ENCODE assay signal across 12 cellular contexts in genomic region chr12:93363854-93364297, GRCh38. TPM values are rescaled to one million over a fixed set of nuclear protein-coding genes. Genes with fewer than 3 reads are reported as not detected.
A peak's percentile ranks its signal among the peaks of the same experiment; 100 is the strongest.
DNase-seq lines count a peak whose midpoint lies in the region; ATAC-seq and TF ChIP-seq lines count a peak whose summit lies in the region.
"Had no signal": no experiment of that assay in that cellular context is flagged by ENCODE, and none has a peak within 500 bp of the region (broad histone marks: within the 10 kb centered on the region; RNA-seq: fewer than 3 reads in every experiment).

No MANE protein-coding gene starts in this region.

- no peaks in the 10 kb centered on the region for H3K27me3 ChIP-seq in psoas muscle (ENCODE audit: insufficient read depth in 3 of 3, low read length in 2 of 3)
- H3K27me3 ChIP-seq: foreskin keratinocyte had no signal

- intact Hi-C loops in activated CD4-positive, alpha-beta T cell treated with anti-CD3 and anti-CD28 coated beads for 36 hours (cut with DNase I, micrococcal nuclease): no loop called here
- intact Hi-C loops in psoas muscle (cut with DNase I): no loop called here

- peak; percentile 49 for ATAC-seq in activated CD4-positive, alpha-beta T cell treated with anti-CD3 and anti-CD28 coated beads for 36 hours
- peak; percentile 56 for ATAC-seq in HG02885 (IDR thresholded peaks at IDR 0.05; ENCODE audit: poor library complexity, unreplicated experiment)
- ATAC-seq in psoas muscle: no peak
- ATAC-seq in SK-N-SH treated with all-trans-retinoic acid at 6 μM for 48 hours: no peak
- ATAC-seq: foreskin keratinocyte had no signal

- no peaks in the 10 kb centered on the region for H3K36me3 Mint-ChIP-seq in activated CD4-positive, alpha-beta T cell treated with anti-CD3 and anti-CD28 coated beads for 36 hours (ENCODE audit: low read depth)
- H3K36me3 Mint-ChIP-seq: mesothelial cell of epicardium had no signal

- H3K27me3 Mint-ChIP-seq in activated CD4-positive, alpha-beta T cell treated with anti-CD3 and anti-CD28 coated beads for 36 hours: no peaks in the 10 kb centered on the region
- H3K27me3 Mint-ChIP-seq: activated CD4-positive, alpha-beta memory T cell treated with anti-CD3 and anti-CD28 coated beads, Interleukin-2, amount 10 ng/mL, durations not matched to agents 7 days and 5 days had no signal

- H3K27ac ChIP-seq in psoas muscle: peak overlapping the region; percentile 81
- H3K27ac ChIP-seq: foreskin keratinocyte had no signal

- no peaks in the 10 kb centered on the region for H3K9me3 ChIP-seq in psoas muscle

- H3K9me3 Mint-ChIP-seq in activated CD4-positive, alpha-beta T cell treated with anti-CD3 and anti-CD28 coated beads for 36 hours (ENCODE audit: low read depth): no peaks in the 10 kb centered on the region
- H3K9me3 Mint-ChIP-seq: activated CD4-positive, alpha-beta memory T cell treated with anti-CD3 and anti-CD28 coated beads, Interleukin-2, amount 10 ng/mL, durations not matched to agents 7 days and 5 days; mesothelial cell of epicardium had no signal

- H3K4me3 ChIP-seq in psoas muscle: no peak overlapping the region

- no peak overlapping the region for H3K4me3 Mint-ChIP-seq in activated CD4-positive, alpha-beta T cell treated with anti-CD3 and anti-CD28 coated beads for 36 hours
- H3K4me3 Mint-ChIP-seq: activated CD4-positive, alpha-beta memory T cell treated with anti-CD3 and anti-CD28 coated beads, Interleukin-2, amount 10 ng/mL, durations not matched to agents 7 days and 5 days; mesothelial cell of epicardium had no signal

- TF ChIP-seq CTCF in psoas muscle (IDR thresholded peaks at IDR 0.05): no peak

- H3K4me1 Mint-ChIP-seq in activated CD4-positive, alpha-beta T cell treated with anti-CD3 and anti-CD28 coated beads for 36 hours: peaks cover 10% of the 10 kb centered on the region
- H3K4me1 Mint-ChIP-seq: mesothelial cell of epicardium had no signal

- no peaks in the 10 kb centered on the region for H3K36me3 ChIP-seq in psoas muscle (ENCODE audit: insufficient read depth in 1 of 2, low read depth in 1 of 2)

- DNase-seq in activated CD4-positive, alpha-beta T cell treated with anti-CD3 and anti-CD28 coated beads for 36 hours: no peak
- no peak for DNase-seq in activated CD4-positive, alpha-beta T cell treated with anti-CD3 and anti-CD28 coated beads, Interleukin-2, amount 50 U/mL, for 1 hour
- DNase-seq in NOMO-1 treated with dmso at 0.1 percent for 144 hours (lab: John Stamatoyannopoulos, UW; ENCODE audit: unreplicated experiment) (peak; percentile 38), psoas muscle (no peak), DMS53 treated with DMSO at 0.1 percent for 48 hours (lab: John Stamatoyannopoulos, UW; ENCODE audit: unreplicated experiment) (no peak), DMS53 (lab: John Stamatoyannopoulos, UW) (no peak)
- DNase-seq: activated CD4-positive, alpha-beta memory T cell treated with anti-CD3 and anti-CD28 coated beads, Interleukin-2, amount 10 ng/mL, durations not matched to agents 7 days and 5 days; foreskin keratinocyte; HCEC 1CT had no signal

- peaks cover 51% of the 10 kb centered on the region for H3K4me1 ChIP-seq in psoas muscle
- H3K4me1 ChIP-seq: foreskin keratinocyte had no signal

- CTCF ChIA-PET in activated CD4-positive, alpha-beta T cell treated with anti-CD3 and anti-CD28 coated beads for 36 hours (lab: Charles Lee): interaction anchor here (0.7 to 1.8 kb wide), 4 partner anchors 9 to 1480 kb away, joined by 3 to 6 read pairs (median 4); no protein-coding TSS in a partner anchor

- no peak overlapping the region for H3K27ac Mint-ChIP-seq in activated CD4-positive, alpha-beta T cell treated with anti-CD3 and anti-CD28 coated beads for 36 hours
- H3K27ac Mint-ChIP-seq: activated CD4-positive, alpha-beta memory T cell treated with anti-CD3 and anti-CD28 coated beads, Interleukin-2, amount 10 ng/mL, durations not matched to agents 7 days and 5 days; mesothelial cell of epicardium had no signal

- WGBS in psoas muscle, 3 donors: 82 to 93% (median 85%) methylated on average over 3 of the region's 3 CpGs

- POLR2A ChIA-PET in activated CD4-positive, alpha-beta T cell treated with anti-CD3 and anti-CD28 coated beads for 36 hours (lab: Charles Lee): interaction anchor here (0.7 kb wide), 1 partner anchor 17 kb away, joined by 4 read pairs; no protein-coding TSS in a partner anchor

TF ChIP-seq in SK-N-SH treated with all-trans-retinoic acid at 6 μM for 48 hours, 23 proteins besides CTCF, POLR2A, EP300 and RAD21:
- TF ChIP-seq SNAI2 (CRISPR knock-in tag; IDR thresholded peaks at IDR 0.05) (no peak), ISL1 (CRISPR knock-in tag; IDR thresholded peaks at IDR 0.05) (no peak), CREB5 (CRISPR knock-in tag; IDR thresholded peaks at IDR 0.05; ENCODE audit: low read depth) (no peak), ZNF565 (CRISPR knock-in tag; conservative IDR thresholded peaks at IDR 0.05; ENCODE audit: low read depth) (no peak), CSRNP3 (CRISPR knock-in tag; IDR thresholded peaks at IDR 0.05) (no peak), RARB (CRISPR knock-in tag; IDR thresholded peaks at IDR 0.05) (no peak), TCF4 (CRISPR knock-in tag; IDR thresholded peaks at IDR 0.05; ENCODE audit: borderline replicate concordance) (no peak), BACH2 (CRISPR knock-in tag; IDR thresholded peaks at IDR 0.05; ENCODE audit: borderline replicate concordance) (no peak), ZFP30 (CRISPR knock-in tag; IDR thresholded peaks at IDR 0.05) (no peak)
TF ChIP-seq in SK-N-SH treated with all-trans-retinoic acid at 6 μM for 48 hours: peak in this region for 0.

RNA-seq across cellular contexts. Expression of gene NUDT4, which starts 13.8 kb away (rescaled TPM):
- 10 to 100 TPM; 47.5 to 58.7 TPM for total RNA-seq in activated CD4-positive, alpha-beta T cell treated with anti-CD3 and anti-CD28 coated beads for 36 hours
- 100 to 1,000 TPM; 187 to 254 (median 211) TPM for total RNA-seq in psoas muscle
- 100 to 1,000 TPM in 1 of 3 donors, 10 to 100 TPM in 2; 48.3 to 108 (median 76.1) TPM for polyA plus RNA-seq in psoas muscle

Comparison
In these comparisons a context has a peak if more than half of its experiments do, and no peak if none do; other contexts are left out.
1. ATAC-seq: peak in activated CD4-positive, alpha-beta T cell treated with anti-CD3 and anti-CD28 coated beads for 36 hours (single experiment) and HG02885 (single experiment); none in psoas muscle (0 of 4) and SK-N-SH treated with all-trans-retinoic acid at 6 μM for 48 hours (single experiment).